8 cellular contexts compared by ENCODE assay signal in the genomic region with DNA sequence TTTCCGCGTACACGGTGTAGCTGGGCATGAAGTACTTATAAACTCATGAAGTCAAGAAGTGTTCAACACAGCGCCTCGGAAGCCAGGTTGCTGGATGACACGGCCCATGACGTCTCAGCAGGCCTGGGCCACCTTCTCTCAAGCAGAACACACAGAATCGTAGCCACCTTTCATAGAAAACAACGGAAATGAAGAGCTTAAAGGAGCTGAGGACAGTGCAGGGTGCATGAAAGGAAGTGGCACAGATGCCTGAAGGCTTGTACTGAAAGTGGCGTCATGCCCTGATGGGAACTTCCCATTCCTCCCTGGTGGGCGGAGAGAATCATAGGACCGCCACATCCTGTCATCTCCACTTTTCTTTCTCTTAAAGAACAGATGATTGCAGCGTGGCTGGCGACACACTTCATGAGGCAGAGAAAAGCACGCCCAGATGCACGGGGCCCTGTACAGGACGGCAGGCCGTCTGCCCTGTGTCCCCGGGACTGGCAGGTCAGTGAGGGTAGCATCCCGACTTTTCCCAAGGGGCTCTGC. TPM values are rescaled to one million over a fixed set of nuclear protein-coding genes. Genes with fewer than 3 reads are reported as not detected.
DNase-seq lines count a peak whose midpoint lies in the region; ATAC-seq and TF ChIP-seq lines count a peak whose summit lies in the region.

No MANE protein-coding gene starts in this region.

- CTCF ChIA-PET in activated CD8-positive, alpha-beta memory T cell treated with anti-CD3 and anti-CD28 coated beads, Interleukin-2, amount 10 ng/mL, durations not matched to agents 7 days and 5 days (lab: Charles Lee): interaction anchor here (1.0 to 1.9 kb wide), 5 partner anchors 10 to 102 kb away, joined by 3 to 5 read pairs (median 5); no protein-coding TSS in a partner anchor

- peak; percentile 66 for DNase-seq in CD14-positive monocyte (ENCODE audit: low spot score)
- DNase-seq in activated CD8-positive, alpha-beta memory T cell treated with anti-CD3 and anti-CD28 coated beads, Interleukin-2, amount 10 ng/mL, durations not matched to agents 7 days and 5 days: peak; percentile 70
- peak; percentile 1 for DNase-seq in kidney tubule cell (ENCODE audit: low spot score)
- peak; percentile 60 to 96 (median 84) for DNase-seq in stimulated activated naive CD4-positive, alpha-beta T cell (lab: John Stamatoyannopoulos, UW)
- DNase-seq in HCEC 1CT: no peak
- DNase-seq in SKM-1 treated with dmso at 0.1 percent for 144 hours (lab: John Stamatoyannopoulos, UW; ENCODE audit: unreplicated experiment): no peak

- H3K4me1 Mint-ChIP-seq in CD14-positive monocyte: peaks cover 14% of the 10 kb centered on the region
- peaks cover 11% of the 10 kb centered on the region for H3K4me1 Mint-ChIP-seq in activated CD8-positive, alpha-beta memory T cell treated with anti-CD3 and anti-CD28 coated beads, Interleukin-2, amount 10 ng/mL, durations not matched to agents 7 days and 5 days

- peak; percentile 87 for ATAC-seq in GM19438 (IDR thresholded peaks at IDR 0.05; ENCODE audit: low read depth, unreplicated experiment)
- ATAC-seq in HG03558 (IDR thresholded peaks at IDR 0.05; ENCODE audit: extremely low read depth, unreplicated experiment): peak; percentile 82
- peak; percentile 93 for ATAC-seq in activated CD8-positive, alpha-beta memory T cell treated with anti-CD3 and anti-CD28 coated beads, Interleukin-2, amount 10 ng/mL, durations not matched to agents 7 days and 5 days

- no peaks in the 10 kb centered on the region for H3K27me3 Mint-ChIP-seq in CD14-positive monocyte (ENCODE audit: low read depth in 3 of 3)
- no peaks in the 10 kb centered on the region for H3K27me3 Mint-ChIP-seq in activated CD8-positive, alpha-beta memory T cell treated with anti-CD3 and anti-CD28 coated beads, Interleukin-2, amount 10 ng/mL, durations not matched to agents 7 days and 5 days

- H3K36me3 Mint-ChIP-seq in CD14-positive monocyte: peaks cover 6 to 17% of the 10 kb centered on the region in 2 donors
- no peaks in the 10 kb centered on the region for H3K36me3 Mint-ChIP-seq in activated CD8-positive, alpha-beta memory T cell treated with anti-CD3 and anti-CD28 coated beads, Interleukin-2, amount 10 ng/mL, durations not matched to agents 7 days and 5 days

- H3K9me3 Mint-ChIP-seq in CD14-positive monocyte: no peaks in the 10 kb centered on the region
- no peaks in the 10 kb centered on the region for H3K9me3 Mint-ChIP-seq in activated CD8-positive, alpha-beta memory T cell treated with anti-CD3 and anti-CD28 coated beads, Interleukin-2, amount 10 ng/mL, durations not matched to agents 7 days and 5 days (ENCODE audit: low read depth)

- H3K27ac Mint-ChIP-seq in CD14-positive monocyte: peak overlapping the region; percentile 67 to 93 (median 83)
- peak overlapping the region; percentile 82 for H3K27ac Mint-ChIP-seq in activated CD8-positive, alpha-beta memory T cell treated with anti-CD3 and anti-CD28 coated beads, Interleukin-2, amount 10 ng/mL, durations not matched to agents 7 days and 5 days

- TF ChIP-seq CTCF in CD14-positive monocyte (IDR thresholded peaks at IDR 0.05): no peak

- H3K4me3 Mint-ChIP-seq in CD14-positive monocyte: peak overlapping the region; percentile 56 to 81
- peak overlapping the region; percentile 46 for H3K4me3 Mint-ChIP-seq in activated CD8-positive, alpha-beta memory T cell treated with anti-CD3 and anti-CD28 coated beads, Interleukin-2, amount 10 ng/mL, durations not matched to agents 7 days and 5 days

- intact Hi-C loops in CD14-positive monocyte (cut with micrococcal nuclease): no loop called here

RNA-seq across cellular contexts. Expression of a gene that starts 31.1 kb away (rescaled TPM):
- polyA plus RNA-seq in CD14-positive monocyte: 1 to 10 TPM; 3.3 to 4.5 TPM
- total RNA-seq in activated CD8-positive, alpha-beta memory T cell treated with anti-CD3 and anti-CD28 coated beads, Interleukin-2, amount 10 ng/mL, durations not matched to agents 7 days and 5 days: 10 to 100 TPM; 25.2 to 65.1 TPM

Comparison
In these comparisons a context has a peak if more than half of its experiments do, and no peak if none do; other contexts are left out.
1. DNase-seq: peak in CD14-positive monocyte (single experiment), activated CD8-positive, alpha-beta memory T cell treated with anti-CD3 and anti-CD28 coated beads, Interleukin-2, amount 10 ng/mL, durations not matched to agents 7 days and 5 days (single experiment), kidney tubule cell (single experiment) and stimulated activated naive CD4-positive, alpha-beta T cell (6 of 6); none in HCEC 1CT (single experiment) and SKM-1 treated with dmso at 0.1 percent for 144 hours (single experiment).
2. Peak in every context shown above with its lines, with median percentiles within 50 percentile points of each other: ATAC-seq.